Comparison of ENCODE assay signal across 8 cellular contexts in the genomic region with DNA sequence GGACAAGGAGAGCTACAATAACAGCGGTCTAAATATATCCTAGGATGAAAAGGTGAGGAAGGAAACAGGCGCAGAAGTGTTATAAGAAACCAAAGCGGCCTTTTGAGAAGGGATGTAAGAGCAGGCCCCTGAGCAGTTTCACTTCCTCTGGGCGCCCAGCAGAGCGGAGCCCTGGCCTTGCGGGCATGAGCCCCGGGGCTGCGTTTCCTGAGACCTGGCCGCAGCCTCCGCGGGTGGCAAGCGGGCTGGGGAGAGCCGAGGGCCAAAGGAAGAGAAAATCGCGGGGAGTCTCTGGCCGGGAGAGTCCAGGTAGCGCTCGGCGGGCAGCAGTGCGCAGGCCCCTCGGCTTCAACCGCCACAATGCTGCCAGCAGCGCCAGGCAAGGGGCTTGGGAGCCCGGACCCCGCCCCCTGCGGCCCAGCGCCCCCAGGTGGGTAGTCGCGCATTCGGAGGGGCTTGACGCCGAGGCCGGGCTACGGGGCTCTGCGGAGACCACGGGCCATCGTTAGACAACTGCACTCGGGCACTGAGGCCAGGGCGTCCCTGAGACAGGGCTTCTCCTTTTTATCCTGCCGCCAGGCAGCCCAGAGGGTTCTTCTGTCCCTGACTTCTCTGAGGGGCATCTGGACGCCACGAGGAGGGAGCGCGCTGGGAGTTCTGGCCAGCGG. TPM values are rescaled to one million over a fixed set of nuclear protein-coding genes. Genes with fewer than 3 reads are reported as not detected.
DNase-seq lines count a peak whose midpoint lies in the region; ATAC-seq and TF ChIP-seq lines count a peak whose summit lies in the region.

A gene with protein sequence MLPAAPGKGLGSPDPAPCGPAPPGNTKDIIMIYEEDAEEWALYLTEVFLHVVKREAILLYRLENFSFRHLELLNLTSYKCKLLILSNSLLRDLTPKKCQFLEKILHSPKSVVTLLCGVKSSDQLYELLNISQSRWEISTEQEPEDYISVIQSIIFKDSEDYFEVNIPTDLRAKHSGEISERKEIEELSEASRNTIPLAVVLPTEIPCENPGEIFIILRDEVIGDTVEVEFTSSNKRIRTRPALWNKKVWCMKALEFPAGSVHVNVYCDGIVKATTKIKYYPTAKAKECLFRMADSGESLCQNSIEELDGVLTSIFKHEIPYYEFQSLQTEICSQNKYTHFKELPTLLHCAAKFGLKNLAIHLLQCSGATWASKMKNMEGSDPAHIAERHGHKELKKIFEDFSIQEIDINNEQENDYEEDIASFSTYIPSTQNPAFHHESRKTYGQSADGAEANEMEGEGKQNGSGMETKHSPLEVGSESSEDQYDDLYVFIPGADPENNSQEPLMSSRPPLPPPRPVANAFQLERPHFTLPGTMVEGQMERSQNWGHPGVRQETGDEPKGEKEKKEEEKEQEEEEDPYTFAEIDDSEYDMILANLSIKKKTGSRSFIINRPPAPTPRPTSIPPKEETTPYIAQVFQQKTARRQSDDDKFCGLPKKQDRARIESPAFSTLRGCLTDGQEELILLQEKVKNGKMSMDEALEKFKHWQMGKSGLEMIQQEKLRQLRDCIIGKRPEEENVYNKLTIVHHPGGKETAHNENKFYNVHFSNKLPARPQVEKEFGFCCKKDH (plus strand): TSS at position 210 of the 668 bp plus-strand sequence. CDS start 151 bp downstream, at position 361.

- no peak within 1 kb of the TSS for H3K27ac Mint-ChIP-seq in neural crest cell (ENCODE audit: unreplicated experiment)

- peak; percentile 52 for TF ChIP-seq CTCF in neural crest cell (conservative IDR thresholded peaks at IDR 0.05)

- DNase-seq in NCI-H510A (lab: John Stamatoyannopoulos, UW) (peak; percentile 23), globus pallidus (ENCODE audit: low spot score) (peak; percentile 46), neural crest cell (ENCODE audit: low read depth, low spot score) (peak; percentile 67), SK-N-DZ (ENCODE audit: low spot score) (no peak)
- peak; percentile 64 for DNase-seq in activated effector memory CD4-positive, alpha-beta T cell treated with anti-CD3 and anti-CD28 coated beads, Interleukin-2, amount 50 U/mL, for 16 hours

- peaks cover 3% of the 10 kb centered on the region for H3K9me3 Mint-ChIP-seq in neural crest cell

- H3K4me1 ChIP-seq in ACC112 (ENCODE audit: control insufficient read depth, insufficient read depth, low read length, unreplicated experiment), result peaks cover 9% of the 10 kb centered on the region

- peak within 1 kb of the TSS; percentile 98 for H2AFZ ChIP-seq in ACC112 (ENCODE audit: low read length, unreplicated experiment)

- peak within 1 kb of the TSS; percentile 84 for H3K4me3 Mint-ChIP-seq in neural crest cell

- peak within 1 kb of the TSS; percentile 83 for H3K4me3 ChIP-seq in ACC112 (ENCODE audit: low read depth, low read length)

- no peaks in the 10 kb centered on the region for H3K79me2 ChIP-seq in ACC112 (ENCODE audit: control insufficient read depth, insufficient read depth, low read length, unreplicated experiment)

- H3K27me3 ChIP-seq in ACC112 (ENCODE audit: insufficient read depth, low read length), result no peaks in the 10 kb centered on the region

- H3K27ac ChIP-seq in ACC112 (ENCODE audit: low read depth, low read length), result no peak within 1 kb of the TSS

- H3K4me1 Mint-ChIP-seq in neural crest cell, result peaks cover 18% of the 10 kb centered on the region

- no peaks in the 10 kb centered on the region for H3K36me3 Mint-ChIP-seq in neural crest cell (ENCODE audit: low read depth)

- ATAC-seq in GM18519 (IDR thresholded peaks at IDR 0.05; ENCODE audit: low FRiP score, unreplicated experiment) (peak; percentile 98), HG03039 (IDR thresholded peaks at IDR 0.05; ENCODE audit: unreplicated experiment) (peak; percentile 99)

- peaks cover 21% of the 10 kb centered on the region for H3K27me3 Mint-ChIP-seq in neural crest cell (ENCODE audit: low read depth)

- H3K36me3 ChIP-seq in ACC112 (ENCODE audit: insufficient read depth, low read length), result no peaks in the 10 kb centered on the region

RNA-seq across cellular contexts. Expression of the gene that starts here (rescaled TPM):
- 0.11 and 0.44 TPM in 2 replicates for total RNA-seq in neural crest cell
- polyA plus RNA-seq in SK-N-DZ (2014; cell fraction: cytosol; rRNA removed), result not detected in 2 replicates
- polyA plus RNA-seq in SK-N-DZ (2014; cell fraction: nucleus; rRNA removed), result not detected in 2 replicates

Comparison
In these comparisons a context has a peak if more than half of its experiments do, and no peak if none do; other contexts are left out.
1. Peak in DNase-seq in neural crest cell; RNA of the gene not detected or under 1 TPM.